8 cellular contexts compared by ENCODE assay signal in the genomic region with DNA sequence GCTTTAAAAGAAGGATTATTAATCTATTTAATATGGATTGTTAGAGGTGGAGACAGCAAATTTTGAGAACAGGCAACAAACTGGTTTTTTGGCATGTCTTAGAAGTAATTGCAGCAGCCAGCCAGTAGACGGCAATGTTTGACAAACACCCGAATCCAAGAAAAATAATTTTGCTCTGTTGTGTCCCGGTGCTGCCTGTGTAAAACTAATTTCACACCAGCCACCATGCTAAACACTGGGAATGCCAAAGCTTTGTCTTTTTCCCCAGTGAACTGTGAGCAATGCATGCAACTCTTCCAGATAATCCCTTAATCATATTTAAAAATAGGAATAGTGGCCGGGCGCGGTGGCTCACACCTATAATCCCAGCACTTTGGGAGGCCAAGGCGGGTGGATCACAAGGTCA. TPM values are rescaled to one million over a fixed set of nuclear protein-coding genes. Genes with fewer than 3 reads are reported as not detected.
DNase-seq lines count a peak whose midpoint lies in the region; ATAC-seq and TF ChIP-seq lines count a peak whose summit lies in the region.

No MANE protein-coding gene starts in this region.

- intact Hi-C loops in IMR-90 (cut with micrococcal nuclease) = loop anchor here (1.0 to 2.0 kb wide), 2 partner anchors 221 to 317 kb away; no protein-coding TSS in a partner anchor
- intact Hi-C loops in gastrocnemius medialis (cut with DNase I; ENCODE audit: low total_unique reads) = no loop called here

- H4K8ac ChIP-seq in IMR-90 (ENCODE audit: low read depth in 2 of 2, low read length in 2 of 2) = no peak overlapping the region

- TF ChIP-seq POLR2A in IMR-90 (IDR thresholded peaks at IDR 0.05; ENCODE audit: low read depth, low read length) (no peak), gastrocnemius medialis (IDR thresholded peaks at IDR 0.05) (no peak)

- no peak overlapping the region for H3K27ac ChIP-seq in IMR-90 (ENCODE audit: insufficient read depth, low read length)
- H3K27ac ChIP-seq in gastrocnemius medialis = no peak overlapping the region

- H3K27me3 ChIP-seq in IMR-90 (ENCODE audit: control insufficient read depth, insufficient read depth, low read length) (no peaks in the 10 kb centered on the region), gastrocnemius medialis (no peaks in the 10 kb centered on the region)

- H3K56ac ChIP-seq in IMR-90 (ENCODE audit: extremely low read depth, insufficient read depth, low read length) = no peak overlapping the region

- no peak overlapping the region for H4K5ac ChIP-seq in IMR-90 (ENCODE audit: low read depth, low read length)

- no peak overlapping the region for H3K14ac ChIP-seq in IMR-90 (replicated peaks; ENCODE audit: low read depth, low read length)

- POLR2A ChIA-PET in IMR-90 (lab: Charles Lee; ENCODE audit: unreplicated experiment) = interaction anchor here (0.6 kb wide), 1 partner anchor 1535 kb away, joined by 3 read pairs; no protein-coding TSS in a partner anchor

- H3K9me3 ChIP-seq in IMR-90 (ENCODE audit: control insufficient read depth, insufficient read depth, low read length) (no peaks in the 10 kb centered on the region), gastrocnemius medialis (no peaks in the 10 kb centered on the region)

- H2AFZ ChIP-seq in IMR-90 (replicated peaks; ENCODE audit: low read length, poor library complexity) = no peak overlapping the region

- no peak overlapping the region for H2AK9ac ChIP-seq in IMR-90 (replicated peaks; ENCODE audit: low read depth, low read length, poor library complexity)

- no peak overlapping the region for H2BK5ac ChIP-seq in IMR-90 (ENCODE audit: low read depth, low read length, poor library complexity, severe bottlenecking)

- no peaks in the 10 kb centered on the region for H3K36me3 Mint-ChIP-seq in activated T-cell treated with anti-CD3 and anti-CD28 coated beads, Interleukin-2, amount 50 U/mL, for 72 hours (ENCODE audit: insufficient read depth in 2 of 2)

- no peak overlapping the region for H3K23ac ChIP-seq in IMR-90 (ENCODE audit: low read depth, low read length)

- H3K79me1 ChIP-seq in IMR-90 (ENCODE audit: low read depth in 1 of 2, low read length in 2 of 2) = no peaks in the 10 kb centered on the region

- H3K4me1 ChIP-seq in IMR-90 (ENCODE audit: control insufficient read depth, insufficient read depth, low read length) = no peaks in the 10 kb centered on the region
- no peaks in the 10 kb centered on the region for H3K4me1 ChIP-seq in gastrocnemius medialis

- H4K20me1 ChIP-seq in IMR-90 (ENCODE audit: insufficient read depth, low read length) = no peaks in the 10 kb centered on the region

- ATAC-seq in activated T-cell treated with anti-CD3 and anti-CD28 coated beads, Interleukin-2, amount 50 U/mL, for 72 hours (replicated peaks in 1 of 2) = no peak
- ATAC-seq in GM19455 (IDR thresholded peaks at IDR 0.05; ENCODE audit: unreplicated experiment) (peak; percentile 80), IMR-90 (ENCODE audit: low read depth) (peak; percentile 51), gastrocnemius medialis (no peak)

- in situ Hi-C loops in IMR-90 (cut with MboI; ENCODE audit: low sequenced_read_pairs) (loop anchor here (10.0 kb wide), 1 partner anchor 315 kb away; no protein-coding TSS in a partner anchor), gastrocnemius medialis (cut with MboI; ENCODE audit: low sequenced_read_pairs in 4 of 4) (loop anchor here in 1 of 4 donors (25.0 kb wide), 1 partner anchor 307 kb away; no protein-coding TSS in a partner anchor)

- H3K4me3 Mint-ChIP-seq in activated T-cell treated with anti-CD3 and anti-CD28 coated beads, Interleukin-2, amount 50 U/mL, for 72 hours = no peak overlapping the region

- no CpG with 5 or more reads among the region's 7 CpGs for WGBS in IMR-90 (ENCODE audit: extremely low coverage in 2 of 2, insufficient read length in 1 of 2), 2 experiments

- DNase-seq in activated T-cell treated with anti-CD3 and anti-CD28 coated beads, Interleukin-2, amount 50 U/mL, for 72 hours = peak; percentile 8 to 19
- DNase-seq in activated T-cell treated with anti-CD3 and anti-CD28 coated beads for 4 hours (no peak), IMR-90 (peak; percentile 31), SW480 (ENCODE audit: low spot score) (peak; percentile 24), globus pallidus (ENCODE audit: low spot score) (peak; percentile 30), gastrocnemius medialis (no peak)
- DNase-seq in activated effector memory CD4-positive, alpha-beta T cell treated with Interleukin-2 at 50 U/mL for 16 hours = no peak

- TF ChIP-seq CTCF in IMR-90 (conservative IDR thresholded peaks at IDR 0.05; ENCODE audit: low read depth, low read length) (peak; percentile 63), gastrocnemius medialis (IDR thresholded peaks at IDR 0.05 in 4 of 5, conservative IDR thresholded peaks at IDR 0.05 in 1 of 5) (peak in 3 of 5 experiments; percentile 10 to 25 (median 12))

- CTCF ChIA-PET in IMR-90 (lab: Yijun Ruan, JAX) = interaction anchor here (1.0 kb wide), 1 partner anchor 328 kb away, joined by 3 read pairs; no protein-coding TSS in a partner anchor

- TF ChIP-seq RAD21 in IMR-90 (IDR thresholded peaks at IDR 0.05; ENCODE audit: low read length) = peak; percentile 58

- H2AK5ac ChIP-seq in IMR-90 (ENCODE audit: low read depth, low read length) = no peak overlapping the region

- no peak overlapping the region for H3K27ac Mint-ChIP-seq in activated T-cell treated with anti-CD3 and anti-CD28 coated beads, Interleukin-2, amount 50 U/mL, for 72 hours

- H3K9me1 ChIP-seq in IMR-90 (ENCODE audit: insufficient read depth, low read length) = no peaks in the 10 kb centered on the region

- H2BK15ac ChIP-seq in IMR-90 (ENCODE audit: low read depth, low read length) = no peak overlapping the region

- H3K18ac ChIP-seq in IMR-90 (ENCODE audit: low read depth, low read length) = no peak overlapping the region

- H3K4me3 ChIP-seq in IMR-90 (ENCODE audit: insufficient read depth, low read depth, low read length) (no peak overlapping the region), gastrocnemius medialis (no peak overlapping the region)

- no peak overlapping the region for H4K91ac ChIP-seq in IMR-90 (ENCODE audit: insufficient read depth, low read depth, low read length)

- H3K36me3 ChIP-seq in IMR-90 (ENCODE audit: control insufficient read depth, insufficient read depth, low read length) = no peaks in the 10 kb centered on the region
- H3K36me3 ChIP-seq in gastrocnemius medialis = no peaks in the 10 kb centered on the region

- no TSS peak for BruUV-seq in IMR-90 (replicated peaks; lab: Mats Ljungman, UMichigan)

- no peak overlapping the region for H2BK120ac ChIP-seq in IMR-90 (ENCODE audit: low read depth, low read length)

- no peak overlapping the region for H3K4ac ChIP-seq in IMR-90 (ENCODE audit: low read depth, low read length)

- no peaks in the 10 kb centered on the region for H3K4me1 Mint-ChIP-seq in activated T-cell treated with anti-CD3 and anti-CD28 coated beads, Interleukin-2, amount 50 U/mL, for 72 hours (ENCODE audit: low read depth)

- no peaks in the 10 kb centered on the region for H3K9me3 Mint-ChIP-seq in activated T-cell treated with anti-CD3 and anti-CD28 coated beads, Interleukin-2, amount 50 U/mL, for 72 hours

- H3K27me3 Mint-ChIP-seq in activated T-cell treated with anti-CD3 and anti-CD28 coated beads, Interleukin-2, amount 50 U/mL, for 72 hours (ENCODE audit: low read depth) = peaks cover 7% of the 10 kb centered on the region

- no peak overlapping the region for H3K4me2 ChIP-seq in IMR-90 (ENCODE audit: low read depth, low read length)

- H3K9ac ChIP-seq in IMR-90 (ENCODE audit: low read depth, low read length) = no peak overlapping the region

- H2BK20ac ChIP-seq in IMR-90 (ENCODE audit: low read depth, low read length) = no peak overlapping the region

- dilution Hi-C loops in IMR-90 (cut with HindIII; ENCODE audit: low sequenced_read_pairs, unreplicated experiment) = no loop called here

TF ChIP-seq in IMR-90, 13 proteins besides CTCF, POLR2A, EP300 and RAD21:
- TF ChIP-seq RCOR1 (IDR thresholded peaks at IDR 0.05; ENCODE audit: insufficient replicate concordance, low read length) = no peak
- peak; percentile 53 for TF ChIP-seq SMC3 (IDR thresholded peaks at IDR 0.05; ENCODE audit: low read depth, low read length)
- no peak for TF ChIP-seq USF2 (IDR thresholded peaks at IDR 0.05; ENCODE audit: low read depth, low read length)

RNA-seq across cellular contexts. Expression of gene SMIM31, which starts 25.9 kb away (rescaled TPM):
- not detected for total RNA-seq in activated T-cell treated with anti-CD3 and anti-CD28 coated beads, Interleukin-2, amount 50 U/mL, for 72 hours
- not detected in 2 replicates for total RNA-seq in IMR-90 (2012; rRNA removed)
- polyA plus RNA-seq in IMR-90 (2012; rRNA removed) = not detected in 2 replicates
- polyA plus RNA-seq in IMR-90 (2012; cell fraction: cytosol; rRNA removed) = not detected in 2 replicates
- not detected in 2 replicates for polyA plus RNA-seq in IMR-90 (2012; cell fraction: nucleus; rRNA removed; ENCODE audit: low replicate concordance)
- not detected for total RNA-seq in gastrocnemius medialis

Comparison
In these comparisons a context has a peak if more than half of its experiments do, and no peak if none do; other contexts are left out.
1. DNase-seq: peak in activated T-cell treated with anti-CD3 and anti-CD28 coated beads, Interleukin-2, amount 50 U/mL, for 72 hours (2 of 2), IMR-90 (single experiment), SW480 (single experiment) and globus pallidus (single experiment); none in activated T-cell treated with anti-CD3 and anti-CD28 coated beads for 4 hours (single experiment), gastrocnemius medialis (0 of 2) and activated effector memory CD4-positive, alpha-beta T cell treated with Interleukin-2 at 50 U/mL for 16 hours (single experiment).
2. ATAC-seq: peak in GM19455 (single experiment) and IMR-90 (single experiment); none in activated T-cell treated with anti-CD3 and anti-CD28 coated beads, Interleukin-2, amount 50 U/mL, for 72 hours (0 of 2) and gastrocnemius medialis (0 of 2).